In genomic region chr1:26387447-26387846, GRCh38 we compare ENCODE assay signal across 14 cellular contexts. TPM values are rescaled to one million over a fixed set of nuclear protein-coding genes. Genes with fewer than 3 reads are reported as not detected.
DNase-seq lines count a peak whose midpoint lies in the region; ATAC-seq and TF ChIP-seq lines count a peak whose summit lies in the region.
"Had no signal": no experiment of that assay in that cellular context is flagged by ENCODE, and none has a peak within 500 bp of the region (broad histone marks: within the 10 kb centered on the region; RNA-seq: fewer than 3 reads in every experiment).

No MANE protein-coding gene starts in this region.

- TF ChIP-seq CTCF in activated CD8-positive, alpha-beta T cell treated with anti-CD3 and anti-CD28 coated beads for 36 hours (IDR thresholded peaks at IDR 0.05) = no peak
- TF ChIP-seq CTCF in astrocyte of the spinal cord (IDR thresholded peaks at IDR 0.05; ENCODE audit: low read depth, low read length) (no peak), progenitor cell of endocrine pancreas (IDR thresholded peaks at IDR 0.05; ENCODE audit: unreplicated experiment) (no peak)

- no peak overlapping the region for H3K4me3 ChIP-seq in astrocyte of the spinal cord (ENCODE audit: low read depth, low read length)

- no peaks in the 10 kb centered on the region for H3K27me3 Mint-ChIP-seq in activated CD8-positive, alpha-beta T cell treated with anti-CD3 and anti-CD28 coated beads for 36 hours
- peaks cover under 1% of the 10 kb centered on the region for H3K27me3 Mint-ChIP-seq in activated CD8-positive, alpha-beta T cell treated with anti-CD3 and anti-CD28 coated beads, Interleukin-2, amount 10 ng/mL, durations not matched to agents 7 days and 5 days (ENCODE audit: low read depth)
- H3K27me3 Mint-ChIP-seq in progenitor cell of endocrine pancreas (no peaks in the 10 kb centered on the region), T-cell (no peaks in the 10 kb centered on the region)

- intact Hi-C loops in activated CD8-positive, alpha-beta T cell treated with anti-CD3 and anti-CD28 coated beads for 36 hours (cut with micrococcal nuclease) = loop anchor here (5.0 kb wide), 1 partner anchor 110 kb away; no protein-coding TSS in a partner anchor

- H3K4me3 Mint-ChIP-seq in activated CD8-positive, alpha-beta T cell treated with anti-CD3 and anti-CD28 coated beads for 36 hours = no peak overlapping the region
- H3K4me3 Mint-ChIP-seq in activated CD8-positive, alpha-beta T cell treated with anti-CD3 and anti-CD28 coated beads, Interleukin-2, amount 10 ng/mL, durations not matched to agents 7 days and 5 days = no peak overlapping the region
- H3K4me3 Mint-ChIP-seq in progenitor cell of endocrine pancreas (ENCODE audit: low read depth) = no peak overlapping the region
- H3K4me3 Mint-ChIP-seq in T-cell = no peak overlapping the region
- H3K4me3 Mint-ChIP-seq: activated B cell treated with CpG ODN at 0.5 μM for 24 hours had no signal

- CTCF ChIA-PET in activated CD8-positive, alpha-beta T cell treated with anti-CD3 and anti-CD28 coated beads for 36 hours (lab: Charles Lee) = interaction anchor here (1.4 to 3.6 kb wide), 2 partner anchors 13 to 23 kb away, joined by 5 to 12 read pairs; no protein-coding TSS in a partner anchor
- CTCF ChIA-PET in activated CD8-positive, alpha-beta T cell treated with anti-CD3 and anti-CD28 coated beads, Interleukin-2, amount 10 ng/mL, durations not matched to agents 7 days and 5 days (lab: Charles Lee) = interaction anchor here (5.4 to 9.2 kb wide), 2 partner anchors 11 to 102 kb away, joined by 57 to 141 read pairs; no protein-coding TSS in a partner anchor
- CTCF ChIA-PET in T-cell (lab: Charles Lee) = interaction anchor here in 1 of 2 donors (0.6 to 1.6 kb wide), 2 partner anchors 66 to 78 kb away, joined by 3 read pairs; no protein-coding TSS in a partner anchor

- in situ Hi-C loops in astrocyte of the spinal cord (cut with HindIII; ENCODE audit: low sequenced_read_pairs) = no loop called here

- peaks cover 57% of the 10 kb centered on the region for H3K4me1 Mint-ChIP-seq in activated CD8-positive, alpha-beta T cell treated with anti-CD3 and anti-CD28 coated beads for 36 hours (ENCODE audit: low read depth)
- H3K4me1 Mint-ChIP-seq in activated CD8-positive, alpha-beta T cell treated with anti-CD3 and anti-CD28 coated beads, Interleukin-2, amount 10 ng/mL, durations not matched to agents 7 days and 5 days (ENCODE audit: low read depth) = peaks cover 83% of the 10 kb centered on the region
- H3K4me1 Mint-ChIP-seq in progenitor cell of endocrine pancreas (ENCODE audit: low read depth) = peaks cover 3% of the 10 kb centered on the region
- H3K4me1 Mint-ChIP-seq in T-cell = peaks cover 45 to 62% (median 52%) of the 10 kb centered on the region in 3 donors
- H3K4me1 Mint-ChIP-seq: activated B cell treated with CpG ODN at 0.5 μM for 24 hours had no signal

- H3K36me3 Mint-ChIP-seq in activated CD8-positive, alpha-beta T cell treated with anti-CD3 and anti-CD28 coated beads for 36 hours (ENCODE audit: low read depth) = no peaks in the 10 kb centered on the region
- H3K36me3 Mint-ChIP-seq in activated CD8-positive, alpha-beta T cell treated with anti-CD3 and anti-CD28 coated beads, Interleukin-2, amount 10 ng/mL, durations not matched to agents 7 days and 5 days (ENCODE audit: low read depth) = peaks cover 5% of the 10 kb centered on the region
- H3K36me3 Mint-ChIP-seq in progenitor cell of endocrine pancreas (ENCODE audit: insufficient read depth) = no peaks in the 10 kb centered on the region
- no peaks in the 10 kb centered on the region for H3K36me3 Mint-ChIP-seq in T-cell

- no peak overlapping the region for H3K27ac Mint-ChIP-seq in activated CD8-positive, alpha-beta T cell treated with anti-CD3 and anti-CD28 coated beads for 36 hours
- no peak overlapping the region for H3K27ac Mint-ChIP-seq in activated CD8-positive, alpha-beta T cell treated with anti-CD3 and anti-CD28 coated beads, Interleukin-2, amount 10 ng/mL, durations not matched to agents 7 days and 5 days
- H3K27ac Mint-ChIP-seq in progenitor cell of endocrine pancreas (peak overlapping the region; percentile 29), T-cell (no peak overlapping the region)
- H3K27ac Mint-ChIP-seq: activated B cell treated with CpG ODN at 0.5 μM for 24 hours had no signal

- peak; percentile 33 for DNase-seq in activated CD8-positive, alpha-beta T cell treated with anti-CD3 and anti-CD28 coated beads for 36 hours
- DNase-seq in activated CD8-positive, alpha-beta T cell treated with anti-CD3 and anti-CD28 coated beads, Interleukin-2, amount 10 ng/mL, durations not matched to agents 7 days and 5 days = no peak
- DNase-seq in M059J (ENCODE audit: low read depth) (peak; percentile 94), astrocyte of the spinal cord (ENCODE audit: low read depth, low spot score) (peak; percentile 34), progenitor cell of endocrine pancreas (ENCODE audit: low spot score, unreplicated experiment) (no peak), T-cell (no peak), amniotic stem cell (lab: John Stamatoyannopoulos, UW) (no peak)
- no peak for DNase-seq in NK-92 treated with Interleukin-12 subunit alpha and Interleukin-12 subunit beta, amount 100 ng/mL, for 24 hours (lab: John Stamatoyannopoulos, UW)
- DNase-seq: activated B cell treated with CpG ODN at 0.5 μM for 24 hours; activated effector memory CD4-positive, alpha-beta T cell treated with anti-CD3 and anti-CD28 coated beads, Interleukin-2, amount 50 U/mL, for 16 hours; AML-193; SIG-M5 had no signal

- POLR2A ChIA-PET in activated CD8-positive, alpha-beta T cell treated with anti-CD3 and anti-CD28 coated beads for 36 hours (lab: Charles Lee) = no interaction called here
- POLR2A ChIA-PET in activated CD8-positive, alpha-beta T cell treated with anti-CD3 and anti-CD28 coated beads, Interleukin-2, amount 10 ng/mL, durations not matched to agents 7 days and 5 days (lab: Charles Lee) = no interaction called here
- POLR2A ChIA-PET in T-cell (lab: Charles Lee) = interaction anchor here in 1 of 2 donors (0.7 kb wide), 1 partner anchor 126 kb away, joined by 3 read pairs; no protein-coding TSS in a partner anchor

- H3K9me3 Mint-ChIP-seq in activated CD8-positive, alpha-beta T cell treated with anti-CD3 and anti-CD28 coated beads for 36 hours = no peaks in the 10 kb centered on the region
- no peaks in the 10 kb centered on the region for H3K9me3 Mint-ChIP-seq in activated CD8-positive, alpha-beta T cell treated with anti-CD3 and anti-CD28 coated beads, Interleukin-2, amount 10 ng/mL, durations not matched to agents 7 days and 5 days (ENCODE audit: insufficient read depth)
- H3K9me3 Mint-ChIP-seq in progenitor cell of endocrine pancreas (ENCODE audit: low read depth) = no peaks in the 10 kb centered on the region
- H3K9me3 Mint-ChIP-seq in T-cell = no peaks in the 10 kb centered on the region
- H3K9me3 Mint-ChIP-seq: activated B cell treated with CpG ODN at 0.5 μM for 24 hours had no signal

- ATAC-seq in activated CD8-positive, alpha-beta T cell treated with anti-CD3 and anti-CD28 coated beads for 36 hours = no peak
- no peak for ATAC-seq in activated CD8-positive, alpha-beta T cell treated with anti-CD3 and anti-CD28 coated beads, Interleukin-2, amount 10 ng/mL, durations not matched to agents 7 days and 5 days
- ATAC-seq in T-cell (replicated peaks in 1 of 4) = no peak

RNA-seq across cellular contexts. Expression of gene ZNF683, which starts 14.9 kb away (rescaled TPM):
- 1 to 10 TPM in 1 of 2 experiments, under 1 TPM in 1; 0.69 to 1.3 TPM for total RNA-seq in activated CD8-positive, alpha-beta T cell treated with anti-CD3 and anti-CD28 coated beads for 36 hours
- 10 to 100 TPM; 24.0 to 26.6 TPM for total RNA-seq in activated CD8-positive, alpha-beta T cell treated with anti-CD3 and anti-CD28 coated beads, Interleukin-2, amount 10 ng/mL, durations not matched to agents 7 days and 5 days
- total RNA-seq in M059J (2014; rRNA removed; shearing (Covaris generic)) = not detected in 2 replicates
- total RNA-seq in progenitor cell of endocrine pancreas (not detected in 2 replicates), T-cell (10 to 100 TPM in 2 of 5 donors, 1 to 10 TPM in 2, under 1 TPM in 1; 0.32 to 23.1 (median 5.3) TPM)
- total RNA-seq: activated B cell treated with CpG ODN at 0.5 μM for 24 hours, cerebellum, NCI-H460 had no signal

RNA-seq across cellular contexts. Expression of gene LIN28A, which starts 23.2 kb away (rescaled TPM):
- total RNA-seq in activated CD8-positive, alpha-beta T cell treated with anti-CD3 and anti-CD28 coated beads for 36 hours = not detected
- total RNA-seq in activated CD8-positive, alpha-beta T cell treated with anti-CD3 and anti-CD28 coated beads, Interleukin-2, amount 10 ng/mL, durations not matched to agents 7 days and 5 days = not detected
- total RNA-seq in M059J (2014; rRNA removed; shearing (Covaris generic)) = not detected in 2 replicates
- 80.2 and 87.8 TPM in 2 replicates for total RNA-seq in progenitor cell of endocrine pancreas
- total RNA-seq in T-cell = 1 to 10 TPM in 2 of 5 donors, under 1 TPM in 1, not detected in 2; 0.95 to 1.3 (median 1.1) TPM
- total RNA-seq: activated B cell treated with CpG ODN at 0.5 μM for 24 hours, cerebellum, NCI-H460 had no signal

RNA-seq across cellular contexts. Expression of gene CRYBG2, which starts 33.5 kb away (rescaled TPM):
- total RNA-seq in activated CD8-positive, alpha-beta T cell treated with anti-CD3 and anti-CD28 coated beads for 36 hours = 1 to 10 TPM; 4.5 to 6.4 TPM
- 1 to 10 TPM; 7.6 to 8.7 TPM for total RNA-seq in activated CD8-positive, alpha-beta T cell treated with anti-CD3 and anti-CD28 coated beads, Interleukin-2, amount 10 ng/mL, durations not matched to agents 7 days and 5 days
- 0.42 and 2.0 TPM in 2 replicates for total RNA-seq in M059J (2014; rRNA removed; shearing (Covaris generic))
- total RNA-seq in progenitor cell of endocrine pancreas (13.8 and 19.3 TPM in 2 replicates), T-cell (1 to 10 TPM; 3.0 to 7.3 (median 5.1) TPM)

RNA-seq across cellular contexts. Expression of gene DHDDS, which starts 44.7 kb away (rescaled TPM):
- total RNA-seq in activated CD8-positive, alpha-beta T cell treated with anti-CD3 and anti-CD28 coated beads for 36 hours = 10 to 100 TPM; 33.3 to 36.9 TPM
- 10 to 100 TPM; 48.3 to 49.5 TPM for total RNA-seq in activated CD8-positive, alpha-beta T cell treated with anti-CD3 and anti-CD28 coated beads, Interleukin-2, amount 10 ng/mL, durations not matched to agents 7 days and 5 days
- 58.0 and 62.5 TPM in 2 replicates for total RNA-seq in M059J (2014; rRNA removed; shearing (Covaris generic))
- 44.4 and 51.5 TPM in 2 replicates for total RNA-seq in progenitor cell of endocrine pancreas
- 10 to 100 TPM; 34.9 to 48.2 (median 42.9) TPM for total RNA-seq in T-cell

Comparison
In these comparisons a context has a peak if more than half of its experiments do, and no peak if none do; other contexts are left out.
1. DNase-seq: peak in activated CD8-positive, alpha-beta T cell treated with anti-CD3 and anti-CD28 coated beads for 36 hours (single experiment), M059J (single experiment) and astrocyte of the spinal cord (single experiment); none in activated CD8-positive, alpha-beta T cell treated with anti-CD3 and anti-CD28 coated beads, Interleukin-2, amount 10 ng/mL, durations not matched to agents 7 days and 5 days (single experiment), progenitor cell of endocrine pancreas (single experiment), T-cell (0 of 34), NK-92 treated with Interleukin-12 subunit alpha and Interleukin-12 subunit beta, amount 100 ng/mL, for 24 hours (single experiment) and amniotic stem cell (single experiment).
2. RNA of gene LIN28A, which starts 23.2 kb away (total RNA-seq): 80.2 to 87.8 TPM in progenitor cell of endocrine pancreas; 0.95 to 1.3 TPM in T-cell, not detected in activated CD8-positive, alpha-beta T cell treated with anti-CD3 and anti-CD28 coated beads for 36 hours, not detected in activated CD8-positive, alpha-beta T cell treated with anti-CD3 and anti-CD28 coated beads, Interleukin-2, amount 10 ng/mL, durations not matched to agents 7 days and 5 days and not detected in M059J; every median in the first group is over 10 times any median in the second.